Comparison of ENCODE assay signal across 9 cellular contexts in genomic region chr16:46961373-46962353, GRCh38. TPM values are rescaled to one million over a fixed set of nuclear protein-coding genes. Genes with fewer than 3 reads are reported as not detected.
DNase-seq lines count a peak whose midpoint lies in the region; ATAC-seq lines count a peak whose summit lies in the region.
"Had no signal": no experiment of that assay in that cellular context is flagged by ENCODE, and none has a peak within 500 bp of the region (broad histone marks: within the 10 kb centered on the region; RNA-seq: fewer than 3 reads in every experiment).

No MANE protein-coding gene starts in this region.

- no peaks in the 10 kb centered on the region for H3K9me3 ChIP-seq in CD4-positive, CD25-positive, alpha-beta regulatory T cell (ENCODE audit: control insufficient read depth in 2 of 2, low read length in 2 of 2)

- CTCF ChIA-PET in activated CD8-positive, alpha-beta T cell treated with anti-CD3 and anti-CD28 coated beads, Interleukin-2, amount 10 ng/mL, durations not matched to agents 7 days and 5 days (lab: Charles Lee), result interaction anchor here (1.0 to 1.8 kb wide), 7 partner anchors 9 to 180 kb away, joined by 3 to 6 read pairs (median 4); partner anchors contain the start of gene DNAJA2

- H3K4me3 ChIP-seq in CD4-positive, CD25-positive, alpha-beta regulatory T cell (ENCODE audit: low read depth, low read length), result peak overlapping the region; percentile 46
- H3K4me3 ChIP-seq: cardiac muscle cell had no signal

- H3K4me3 Mint-ChIP-seq in CD4-positive, CD25-positive, alpha-beta regulatory T cell, result peak overlapping the region; percentile 2 to 72 (median 50)
- no peak overlapping the region for H3K4me3 Mint-ChIP-seq in activated CD8-positive, alpha-beta T cell treated with anti-CD3 and anti-CD28 coated beads, Interleukin-2, amount 10 ng/mL, durations not matched to agents 7 days and 5 days
- no peak overlapping the region for H3K4me3 Mint-ChIP-seq in memory B cell

- peak in 2 of 3 donors; percentile 43 to 62 for DNase-seq in CD4-positive, CD25-positive, alpha-beta regulatory T cell
- peak; percentile 65 for DNase-seq in activated CD8-positive, alpha-beta T cell treated with anti-CD3 and anti-CD28 coated beads, Interleukin-2, amount 10 ng/mL, durations not matched to agents 7 days and 5 days
- DNase-seq in memory B cell (ENCODE audit: low spot score in 2 of 2), result no peak
- DNase-seq in HT-29 (ENCODE audit: low spot score), result no peak
- DNase-seq in middle frontal gyrus (ENCODE audit: extremely low spot score, low spot score), result no peak
- DNase-seq in ecto neural progenitor cell (ENCODE audit: low spot score), result no peak
- no peak for DNase-seq in DMS53 treated with DMSO at 0.1 percent for 48 hours (lab: John Stamatoyannopoulos, UW; ENCODE audit: unreplicated experiment)

- peaks cover 18% of the 10 kb centered on the region for H3K4me1 ChIP-seq in CD4-positive, CD25-positive, alpha-beta regulatory T cell (ENCODE audit: control insufficient read depth, insufficient read depth, low read length, poor library complexity, severe bottlenecking)

- no peaks in the 10 kb centered on the region for H3K9me3 Mint-ChIP-seq in CD4-positive, CD25-positive, alpha-beta regulatory T cell
- H3K9me3 Mint-ChIP-seq in activated CD8-positive, alpha-beta T cell treated with anti-CD3 and anti-CD28 coated beads, Interleukin-2, amount 10 ng/mL, durations not matched to agents 7 days and 5 days (ENCODE audit: insufficient read depth), result no peaks in the 10 kb centered on the region
- H3K9me3 Mint-ChIP-seq in memory B cell, result no peaks in the 10 kb centered on the region

- peak; percentile 88 to 90 for ATAC-seq in CD4-positive, CD25-positive, alpha-beta regulatory T cell (ENCODE audit: low read depth in 2 of 2)
- peak; percentile 66 for ATAC-seq in HG02678 (IDR thresholded peaks at IDR 0.05; ENCODE audit: unreplicated experiment)
- ATAC-seq in activated CD8-positive, alpha-beta T cell treated with anti-CD3 and anti-CD28 coated beads, Interleukin-2, amount 10 ng/mL, durations not matched to agents 7 days and 5 days, result peak; percentile 92
- peak; percentile 86 for ATAC-seq in memory B cell (ENCODE audit: low read depth)

- no peaks in the 10 kb centered on the region for H3K27me3 ChIP-seq in CD4-positive, CD25-positive, alpha-beta regulatory T cell (ENCODE audit: control insufficient read depth, insufficient read depth, low read length)
- H3K27me3 ChIP-seq: cardiac muscle cell had no signal

- POLR2A ChIA-PET in activated CD8-positive, alpha-beta T cell treated with anti-CD3 and anti-CD28 coated beads, Interleukin-2, amount 10 ng/mL, durations not matched to agents 7 days and 5 days (lab: Charles Lee), result interaction anchor here (0.6 to 3.2 kb wide), 4 partner anchors 10 to 133 kb away, joined by 3 to 38 read pairs (median 4); partner anchors contain the start of gene DNAJA2

- H3K27me3 Mint-ChIP-seq in CD4-positive, CD25-positive, alpha-beta regulatory T cell, result no peaks in the 10 kb centered on the region
- no peaks in the 10 kb centered on the region for H3K27me3 Mint-ChIP-seq in activated CD8-positive, alpha-beta T cell treated with anti-CD3 and anti-CD28 coated beads, Interleukin-2, amount 10 ng/mL, durations not matched to agents 7 days and 5 days (ENCODE audit: low read depth)
- H3K27me3 Mint-ChIP-seq in memory B cell, result no peaks in the 10 kb centered on the region

- H3K4me1 Mint-ChIP-seq in CD4-positive, CD25-positive, alpha-beta regulatory T cell, result peaks cover 16 to 56% (median 41%) of the 10 kb centered on the region in 4 donors
- peaks cover 22% of the 10 kb centered on the region for H3K4me1 Mint-ChIP-seq in activated CD8-positive, alpha-beta T cell treated with anti-CD3 and anti-CD28 coated beads, Interleukin-2, amount 10 ng/mL, durations not matched to agents 7 days and 5 days (ENCODE audit: low read depth)
- H3K4me1 Mint-ChIP-seq in memory B cell, result peaks cover 13% of the 10 kb centered on the region

- H3K27ac Mint-ChIP-seq in CD4-positive, CD25-positive, alpha-beta regulatory T cell, result peak overlapping the region; percentile 79 to 85 (median 83)
- peak overlapping the region; percentile 82 for H3K27ac Mint-ChIP-seq in activated CD8-positive, alpha-beta T cell treated with anti-CD3 and anti-CD28 coated beads, Interleukin-2, amount 10 ng/mL, durations not matched to agents 7 days and 5 days
- peak overlapping the region; percentile 86 for H3K27ac Mint-ChIP-seq in memory B cell

- peaks cover 33% of the 10 kb centered on the region for H3K36me3 Mint-ChIP-seq in CD4-positive, CD25-positive, alpha-beta regulatory T cell
- peaks cover 66% of the 10 kb centered on the region for H3K36me3 Mint-ChIP-seq in activated CD8-positive, alpha-beta T cell treated with anti-CD3 and anti-CD28 coated beads, Interleukin-2, amount 10 ng/mL, durations not matched to agents 7 days and 5 days (ENCODE audit: low read depth)
- H3K36me3 Mint-ChIP-seq in memory B cell, result peaks cover 31% of the 10 kb centered on the region

- peaks cover 92% of the 10 kb centered on the region for H3K36me3 ChIP-seq in CD4-positive, CD25-positive, alpha-beta regulatory T cell (ENCODE audit: control insufficient read depth, insufficient read depth, low read length)

- H3K27ac ChIP-seq in CD4-positive, CD25-positive, alpha-beta regulatory T cell (ENCODE audit: insufficient read depth, low read length, poor library complexity, severe bottlenecking), result peak overlapping the region; percentile 68

RNA-seq across cellular contexts. Expression of gene DNAJA2, which starts 11.8 kb away (rescaled TPM):
- total RNA-seq in CD4-positive, CD25-positive, alpha-beta regulatory T cell, result 90.8 TPM
- polyA plus RNA-seq in CD4-positive, CD25-positive, alpha-beta regulatory T cell, result 100 to 1,000 TPM in 2 of 4 donors, 10 to 100 TPM in 2; 93.2 to 110 (median 100) TPM
- total RNA-seq in activated CD8-positive, alpha-beta T cell treated with anti-CD3 and anti-CD28 coated beads, Interleukin-2, amount 10 ng/mL, durations not matched to agents 7 days and 5 days, result 10 to 100 TPM; 53.9 to 54.1 TPM
- total RNA-seq in HT-29 (2014; rRNA removed; shearing (Covaris generic)), result 35.4 and 36.5 TPM in 2 replicates

Comparison
In these comparisons a context has a peak if more than half of its experiments do, and no peak if none do; other contexts are left out.
1. DNase-seq: peak in CD4-positive, CD25-positive, alpha-beta regulatory T cell (2 of 3) and activated CD8-positive, alpha-beta T cell treated with anti-CD3 and anti-CD28 coated beads, Interleukin-2, amount 10 ng/mL, durations not matched to agents 7 days and 5 days (single experiment); none in memory B cell (0 of 2), HT-29 (single experiment), middle frontal gyrus (single experiment), ecto neural progenitor cell (single experiment) and DMS53 treated with DMSO at 0.1 percent for 48 hours (single experiment).
2. H3K4me3 Mint-ChIP-seq: peak in CD4-positive, CD25-positive, alpha-beta regulatory T cell (4 of 4); none in activated CD8-positive, alpha-beta T cell treated with anti-CD3 and anti-CD28 coated beads, Interleukin-2, amount 10 ng/mL, durations not matched to agents 7 days and 5 days (single experiment) and memory B cell (single experiment).
3. Peak in every context shown above with its lines, with median percentiles within 50 percentile points of each other: ATAC-seq and H3K27ac Mint-ChIP-seq.